Comparison of ENCODE assay signal across 21 cellular contexts in genomic region chr14:55065411-55065810, GRCh38. TPM values are rescaled to one million over a fixed set of nuclear protein-coding genes. Genes with fewer than 3 reads are reported as not detected.
A peak's percentile ranks its signal among the peaks of the same experiment; 100 is the strongest.
DNase-seq lines count a peak whose midpoint lies in the region; ATAC-seq and TF ChIP-seq lines count a peak whose summit lies in the region.
"Had no signal": no experiment of that assay in that cellular context is flagged by ENCODE, and none has a peak within 500 bp of the region (broad histone marks: within the 10 kb centered on the region; RNA-seq: fewer than 3 reads in every experiment).

No MANE protein-coding gene starts in this region.

- ATAC-seq in left ventricle myocardium superior (no peak), gastroesophageal sphincter (no peak), aorta (ENCODE audit: low FRiP score) (no peak)
- ATAC-seq: pancreas, right lobe of liver had no signal

- peaks cover 47% of the 10 kb centered on the region for H3K36me3 ChIP-seq in left ventricle myocardium inferior
- peaks cover 0 to 32% of the 10 kb centered on the region in 2 donors for H3K36me3 ChIP-seq in gastroesophageal sphincter
- H3K36me3 ChIP-seq in aorta (ENCODE audit: control insufficient read depth in 1 of 2, insufficient read depth in 2 of 2, low read length in 1 of 2): no peaks in the 10 kb centered on the region
- peaks cover 59% of the 10 kb centered on the region for H3K36me3 ChIP-seq in osteoblast (ENCODE audit: insufficient read depth, low read length)

- intact Hi-C loops in left ventricle myocardium inferior (cut with micrococcal nuclease) (no loop called here), left ventricle myocardium superior (cut with micrococcal nuclease) (no loop called here), aorta (cut with DNase I) (no loop called here)

- TF ChIP-seq CTCF in left ventricle myocardium inferior (IDR thresholded peaks at IDR 0.05; ENCODE audit: borderline replicate concordance) (no peak), gastroesophageal sphincter (IDR thresholded peaks at IDR 0.05) (no peak), osteoblast (IDR thresholded peaks at IDR 0.05; ENCODE audit: extremely low read depth, low read depth, low read length) (no peak)

- H3K79me2 ChIP-seq in osteoblast (ENCODE audit: insufficient read depth, low read length): peaks cover 46% of the 10 kb centered on the region

- H3K4me1 ChIP-seq in left ventricle myocardium inferior: peaks cover 63% of the 10 kb centered on the region
- peaks cover 5 to 66% (median 14%) of the 10 kb centered on the region in 3 donors for H3K4me1 ChIP-seq in gastroesophageal sphincter
- peaks cover 0 to 3% of the 10 kb centered on the region in 2 donors for H3K4me1 ChIP-seq in aorta (ENCODE audit: control insufficient read depth in 1 of 2, insufficient read depth in 2 of 2, low read length in 2 of 2)
- peaks cover under 1% of the 10 kb centered on the region for H3K4me1 ChIP-seq in osteoblast (ENCODE audit: insufficient read depth, low read length)
- H3K4me1 ChIP-seq: pancreas had no signal

- H4K20me1 ChIP-seq in osteoblast (ENCODE audit: insufficient read depth, low read length): peaks cover 29% of the 10 kb centered on the region

- no peak for TF ChIP-seq POLR2A in gastroesophageal sphincter (IDR thresholded peaks at IDR 0.05)

- no peaks in the 10 kb centered on the region for H3K27me3 ChIP-seq in left ventricle myocardium inferior (ENCODE audit: low read depth)
- no peaks in the 10 kb centered on the region for H3K27me3 ChIP-seq in gastroesophageal sphincter
- H3K27me3 ChIP-seq in aorta (ENCODE audit: control insufficient read depth in 1 of 2, insufficient read depth in 2 of 2, low read length in 1 of 2): no peaks in the 10 kb centered on the region
- no peaks in the 10 kb centered on the region for H3K27me3 ChIP-seq in osteoblast (ENCODE audit: insufficient read depth, low read length)
- H3K27me3 ChIP-seq: hepatocyte, pancreas, right lobe of liver had no signal

- H3K27ac ChIP-seq in left ventricle myocardium inferior (replicated peaks): peak overlapping the region; percentile 49
- peak overlapping the region in 3 of 4 donors; percentile 40 to 65 (median 49) for H3K27ac ChIP-seq in gastroesophageal sphincter
- peak overlapping the region; percentile 52 to 58 for H3K27ac ChIP-seq in aorta (ENCODE audit: low read depth in 1 of 2, low read length in 2 of 2)
- H3K27ac ChIP-seq in osteoblast (ENCODE audit: low read depth, low read length): no peak overlapping the region
- H3K27ac ChIP-seq: hepatocyte, HL-60, pancreas, right lobe of liver had no signal

- H3K9me3 ChIP-seq in left ventricle myocardium inferior (replicated peaks) (no peaks in the 10 kb centered on the region), gastroesophageal sphincter (no peaks in the 10 kb centered on the region), aorta (ENCODE audit: control insufficient read depth, low read length) (no peaks in the 10 kb centered on the region), osteoblast (ENCODE audit: low read depth, low read length) (no peaks in the 10 kb centered on the region)
- H3K9me3 ChIP-seq: pancreas, right lobe of liver had no signal

- H3K4me3 ChIP-seq in left ventricle myocardium inferior (no peak overlapping the region), gastroesophageal sphincter (no peak overlapping the region), aorta (ENCODE audit: low read length in 2 of 2) (no peak overlapping the region), osteoblast (ENCODE audit: insufficient read depth, low read length) (no peak overlapping the region)
- H3K4me3 ChIP-seq: hepatocyte, lung, pancreas, right lobe of liver had no signal

- DNase-seq in left ventricle myocardium inferior (no peak), left ventricle myocardium superior (no peak), amniotic epithelial cell (ENCODE audit: low read depth) (peak; percentile 10), aorta (no peak), NCI-H1694 treated with DMSO at 0.1 percent for 48 hours (lab: John Stamatoyannopoulos, UW) (no peak), osteoblast (ENCODE audit: insufficient read length, low spot score, missing footprints) (no peak), T-helper 2 cell (no peak)
- DNase-seq: activated naive CD4-positive, alpha-beta T cell; GOT3; MM.1S; naive B cell; NCI-H1436 treated with DMSO at 0.1 percent for 48 hours; NCI-H2171; NCI-H526 treated with DMSO at 0.1 percent for 48 hours; pancreas; right lobe of liver; stimulated activated CD8-positive, alpha-beta memory T cell treated with anti-CD3 and anti-CD28 coated beads, Interleukin-4, amount 100 ng/mL, for 48 hours had no signal

- no peak for TF ChIP-seq EP300 in gastroesophageal sphincter (IDR thresholded peaks at IDR 0.05)

- WGBS in gastroesophageal sphincter (ENCODE audit: low coverage in 1 of 2), 2 donors: 25 to 42% methylated on average over 2 of the region's 2 CpGs
- 8 to 17% methylated on average over 2 of the region's 2 CpGs for WGBS in aorta, 2 donors

- no peak overlapping the region for H2AFZ ChIP-seq in osteoblast (ENCODE audit: low read length)
- H2AFZ ChIP-seq: hepatocyte had no signal

- no peak overlapping the region for H3K4me2 ChIP-seq in osteoblast (ENCODE audit: insufficient read depth, low read length)
- H3K4me2 ChIP-seq: hepatocyte had no signal

RNA-seq across cellular contexts. Expression of gene MAPK1IP1L, which starts 14.0 kb away (rescaled TPM):
- total RNA-seq in left ventricle myocardium inferior (68.2 TPM), left ventricle myocardium superior (58.1 TPM), gastroesophageal sphincter (10 to 100 TPM; 65.5 to 92.3 (median 73.5) TPM), aorta (100 to 1,000 TPM in 1 of 2 donors, 10 to 100 TPM in 1; 83.5 to 101 TPM), osteoblast (37.4 and 42.0 TPM in 2 replicates)
- polyA plus RNA-seq in aorta: 10 to 100 TPM; 28.2 to 41.9 TPM

RNA-seq across cellular contexts. Expression of gene SOCS4, which starts 38.4 kb away (rescaled TPM):
- 18.1 TPM for total RNA-seq in left ventricle myocardium inferior
- total RNA-seq in left ventricle myocardium superior: 12.6 TPM
- total RNA-seq in gastroesophageal sphincter: 10 to 100 TPM; 25.4 to 45.0 (median 37.9) TPM
- 10 to 100 TPM; 22.6 to 32.8 TPM for total RNA-seq in aorta
- polyA plus RNA-seq in aorta: 1 to 10 TPM; 7.6 to 9.5 TPM
- total RNA-seq in osteoblast: 15.6 and 16.8 TPM in 2 replicates

RNA-seq across cellular contexts. Expression of gene WDHD1, which starts 38.5 kb away (rescaled TPM):
- 1.3 TPM for total RNA-seq in left ventricle myocardium inferior
- total RNA-seq in left ventricle myocardium superior: 1.6 TPM
- 1 to 10 TPM in 2 of 4 donors, under 1 TPM in 2; 0.47 to 5.3 (median 2.2) TPM for total RNA-seq in gastroesophageal sphincter
- total RNA-seq in aorta: 1 to 10 TPM; 2.0 to 2.6 TPM
- polyA plus RNA-seq in aorta: under 1 TPM; 0.25 to 0.61 TPM
- 4.3 and 9.4 TPM in 2 replicates for total RNA-seq in osteoblast
